In the genomic region with DNA sequence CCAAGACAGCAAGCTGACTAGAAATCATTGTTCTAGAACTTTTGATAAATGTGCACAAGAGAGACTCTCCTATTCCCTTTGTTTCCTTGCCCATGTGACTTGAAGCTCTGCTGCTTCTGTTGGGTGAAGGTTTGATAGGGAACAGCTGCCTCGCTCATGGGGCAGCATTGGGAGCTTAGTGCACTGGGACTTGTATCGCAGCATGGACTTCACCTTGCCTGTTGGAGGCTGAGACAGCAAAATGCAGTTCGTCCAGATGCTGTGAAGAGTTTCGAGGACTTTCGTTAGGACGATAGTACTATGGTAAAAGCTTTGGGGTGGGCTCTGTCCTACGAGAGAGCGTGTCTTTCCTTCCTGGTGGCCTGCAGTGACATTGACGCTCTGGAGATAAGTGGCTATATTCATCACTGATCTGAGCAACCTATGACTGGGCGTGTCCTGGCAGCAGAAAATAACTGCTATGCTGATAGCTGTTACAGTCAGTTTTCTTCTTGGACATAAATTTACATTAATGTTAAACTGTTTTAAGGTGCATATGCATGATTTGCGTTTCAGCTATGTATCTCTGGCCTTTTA, we compare ENCODE assay signal across 13 cellular contexts.
"Had no signal": no experiment of that assay in that cellular context is flagged by ENCODE, and none has a peak within 500 bp of the region (broad histone marks: within the 10 kb centered on the region; RNA-seq: fewer than 3 reads in every experiment).

No MANE protein-coding gene starts in this region.

- H3K4me3 ChIP-seq: breast epithelium, esophagus muscularis mucosa, left lung, neural progenitor cell, upper lobe of right lung had no signal

- H3K27ac Mint-ChIP-seq: activated naive CD8-positive, alpha-beta T cell treated with anti-CD3 and anti-CD28 coated beads for 36 hours; neural progenitor cell; stimulated activated memory B cell treated with anti-CD40 and anti-IgM and Interleukin-4, amounts not matched to agents 10 μg/mL and 1 μg/mL and 100 μg/mL, for 72 hours had no signal

- H3K36me3 Mint-ChIP-seq: activated naive CD8-positive, alpha-beta T cell treated with anti-CD3 and anti-CD28 coated beads for 36 hours; neural progenitor cell; stimulated activated memory B cell treated with anti-CD40 and anti-IgM and Interleukin-4, amounts not matched to agents 10 μg/mL and 1 μg/mL and 100 μg/mL, for 72 hours had no signal

- H3K27me3 ChIP-seq: breast epithelium, esophagus muscularis mucosa, left lung, neural progenitor cell, upper lobe of right lung had no signal

- DNase-seq: activated CD4-positive, alpha-beta T cell treated with anti-CD3 and anti-CD28 coated beads, Interleukin-2, amount 50 U/mL, for 4 hours; activated CD4-positive, CD25-positive, alpha-beta regulatory T cell treated with anti-CD3 and anti-CD28 coated beads, Interleukin-2, amount 50 U/mL, for 72 hours; activated gamma-delta T cell treated with Interleukin-2 at 50 U/mL for 16 hours; activated naive CD8-positive, alpha-beta T cell treated with anti-CD3 and anti-CD28 coated beads for 36 hours; activated T-cell treated with anti-CD3 and anti-CD28 coated beads, Interleukin-2, amount 50 U/mL, for 1 hour; left lung; stimulated activated CD4-positive, alpha-beta T cell treated with anti-CD3 and anti-CD28 coated beads, Interleukin-1b, Interleukin-23, amount 100 ng/mL, for 48 hours; upper lobe of right lung had no signal

- H3K4me1 ChIP-seq: breast epithelium, parathyroid adenoma had no signal

- H3K27me3 Mint-ChIP-seq: activated naive CD8-positive, alpha-beta T cell treated with anti-CD3 and anti-CD28 coated beads for 36 hours had no signal

- H3K4me3 Mint-ChIP-seq: activated naive CD8-positive, alpha-beta T cell treated with anti-CD3 and anti-CD28 coated beads for 36 hours; neural progenitor cell; stimulated activated memory B cell treated with anti-CD40 and anti-IgM and Interleukin-4, amounts not matched to agents 10 μg/mL and 1 μg/mL and 100 μg/mL, for 72 hours had no signal

- H3K36me3 ChIP-seq: breast epithelium, esophagus muscularis mucosa, left lung, neural progenitor cell, upper lobe of right lung had no signal

- H3K9me3 ChIP-seq: breast epithelium, esophagus muscularis mucosa, left lung, upper lobe of right lung had no signal

- ATAC-seq: left lung; stimulated activated memory B cell treated with anti-CD40 and anti-IgM and Interleukin-4, amounts not matched to agents 10 μg/mL and 1 μg/mL and 100 μg/mL, for 72 hours; upper lobe of right lung had no signal

- H3K27ac ChIP-seq: breast epithelium, esophagus muscularis mucosa, left lung, neural progenitor cell, parathyroid adenoma, upper lobe of right lung had no signal
